8 cellular contexts compared by ENCODE assay signal in the genomic region with DNA sequence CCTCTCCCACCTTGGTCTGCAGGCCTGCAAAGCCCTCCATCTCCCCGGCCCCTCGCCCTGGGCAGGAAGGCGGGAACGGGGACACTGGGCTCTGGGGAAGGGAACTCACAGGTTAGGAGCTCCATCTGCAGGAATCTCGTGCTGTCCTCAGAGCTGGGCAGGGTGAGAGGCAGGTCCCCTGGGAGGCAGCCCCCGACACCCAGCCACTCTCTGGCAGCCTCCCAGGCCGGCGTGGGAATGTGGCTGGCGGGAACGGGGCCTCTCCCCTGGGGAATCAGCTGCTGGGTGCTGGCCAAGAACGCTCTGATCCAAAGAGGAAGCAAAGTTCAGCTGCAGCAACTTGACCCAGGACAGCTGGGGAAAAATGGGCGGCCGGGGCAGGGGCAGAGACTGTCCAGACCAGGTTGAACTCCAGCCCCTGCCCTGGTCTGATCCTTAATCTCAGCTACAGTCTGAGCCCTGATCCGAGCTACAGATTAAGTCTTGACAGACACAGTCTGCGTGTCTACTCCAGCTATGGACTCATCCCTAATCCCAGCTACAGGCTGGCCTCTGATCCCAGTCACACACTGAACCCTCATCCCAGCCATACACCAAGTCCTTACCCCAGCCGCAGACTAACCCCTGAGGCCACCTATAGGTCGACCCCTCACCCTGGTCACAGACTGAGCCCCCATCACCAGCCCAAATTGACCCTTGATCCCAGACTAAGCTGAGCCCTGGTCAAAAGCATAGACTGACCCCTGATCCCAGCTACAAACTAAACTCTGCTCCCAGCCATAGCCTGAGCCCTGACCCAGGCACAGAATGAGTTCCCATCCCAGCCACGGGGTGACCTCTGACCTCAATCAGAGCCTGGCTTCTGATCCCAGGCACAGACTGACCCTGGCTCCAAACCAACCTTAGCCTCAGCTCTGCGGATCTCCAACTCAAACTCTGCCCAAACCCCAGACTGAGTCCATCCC. TPM values are rescaled to one million over a fixed set of nuclear protein-coding genes. Genes with fewer than 3 reads are reported as not detected.
DNase-seq lines count a peak whose midpoint lies in the region; ATAC-seq and TF ChIP-seq lines count a peak whose summit lies in the region.

No MANE protein-coding gene starts in this region.

- CTCF ChIA-PET in HEK293 (lab: Yijun Ruan, JAX), result interaction anchor here (0.6 to 9.3 kb wide), 15 partner anchors 8 to 192 kb away, joined by 3 to 360 read pairs (median 4); no protein-coding TSS in a partner anchor

- ATAC-seq in thoracic aorta (ENCODE audit: insufficient number of reproducible peaks, low FRiP score, low read depth), result peak; percentile 33
- ATAC-seq in HG03442 (IDR thresholded peaks at IDR 0.05; ENCODE audit: unreplicated experiment), result no peak
- no peak for ATAC-seq in HG03565 (IDR thresholded peaks at IDR 0.05; ENCODE audit: unreplicated experiment)

- H3K4me3 ChIP-seq in HEK293 (ENCODE audit: low read depth, low read length) (no peak overlapping the region), thoracic aorta (peak overlapping the region; percentile 20)

- H3K9me3 ChIP-seq in HEK293 (ENCODE audit: control insufficient read depth, insufficient read depth, low read depth, low read length) (no peaks in the 10 kb centered on the region), thoracic aorta (no peaks in the 10 kb centered on the region)

- H3K36me3 ChIP-seq in HEK293 (ENCODE audit: control insufficient read depth in 2 of 2, insufficient read depth in 1 of 2, low read length in 2 of 2) (no peaks in the 10 kb centered on the region), thoracic aorta (no peaks in the 10 kb centered on the region)

- H3K27ac ChIP-seq in HEK293 (ENCODE audit: extremely low read depth, low read depth, low read length) (no peak overlapping the region), thoracic aorta (peak overlapping the region; percentile 44 to 48)

- TF ChIP-seq CTCF in HEK293 (tag by site-specific recombination; IDR thresholded peaks at IDR 0.05) (no peak), thoracic aorta (IDR thresholded peaks at IDR 0.05) (no peak)

- POLR2A ChIA-PET in HEK293 (lab: Yijun Ruan, JAX), result interaction anchor here (1.0 to 2.5 kb wide), 5 partner anchors 79 to 140 kb away, joined by 3 to 7 read pairs (median 4); partner anchors contain the start of gene NOTCH1

- no peaks in the 10 kb centered on the region for H3K27me3 ChIP-seq in thoracic aorta (replicated peaks; ENCODE audit: insufficient read depth)

- H3K4me1 ChIP-seq in HEK293 (ENCODE audit: control insufficient read depth, insufficient read depth, low read length), result no peaks in the 10 kb centered on the region; the same call in 1 of the 2 replicates
- H3K4me1 ChIP-seq in thoracic aorta (ENCODE audit: control insufficient read depth in 1 of 2, low read depth in 2 of 2), result peaks cover 19 to 33% of the 10 kb centered on the region in 2 donors

- DNase-seq in AG08395 (ENCODE audit: low spot score) (peak; percentile 67), amygdala (lab: John Stamatoyannopoulos, UW) (peak in 30 of 56 donors; percentile 13 to 70 (median 36)), iPS-NIHi7 (ENCODE audit: extremely low spot score) (peak; percentile 79), thoracic aorta (ENCODE audit: low spot score) (peak; percentile 35)
- no peak for DNase-seq in activated CD4-positive, alpha-beta T cell treated with anti-CD3 and anti-CD28 coated beads, Interleukin-2, amount 50 U/mL, for 4 hours

TF ChIP-seq in HEK293, 187 proteins besides CTCF, POLR2A, EP300 and RAD21 (continues in another document):
- peak; percentile 67 for TF ChIP-seq GLIS1 (tag by site-specific recombination; IDR thresholded peaks at IDR 0.05)
- TF ChIP-seq ZNF704 (tag by site-specific recombination; IDR thresholded peaks at IDR 0.05), result no peak
- TF ChIP-seq ZNF121 (tag by site-specific recombination; IDR thresholded peaks at IDR 0.05), result no peak
- no peak for TF ChIP-seq ZNF548 (tag by site-specific recombination; IDR thresholded peaks at IDR 0.05)
- no peak for TF ChIP-seq ZNF26 (tag by site-specific recombination; IDR thresholded peaks at IDR 0.05)
- peak; percentile 76 for TF ChIP-seq EGR2 (tag by site-specific recombination; IDR thresholded peaks at IDR 0.05; ENCODE audit: low read depth)
- no peak for TF ChIP-seq ZNF19 (tag by site-specific recombination; IDR thresholded peaks at IDR 0.05; ENCODE audit: low read depth)
- no peak for TF ChIP-seq HOXD13 (CRISPR knock-in tag; IDR thresholded peaks at IDR 0.05; ENCODE audit: borderline replicate concordance)
- TF ChIP-seq ZNF701 (tag by site-specific recombination; IDR thresholded peaks at IDR 0.05), result no peak
- TF ChIP-seq PATZ1 (tag by site-specific recombination; IDR thresholded peaks at IDR 0.05), result peak; percentile 73
- no peak for TF ChIP-seq ZNF660 (tag by site-specific recombination; IDR thresholded peaks at IDR 0.05)
- TF ChIP-seq BCL11B (tag by site-specific recombination; IDR thresholded peaks at IDR 0.05; ENCODE audit: low read depth), result peak; percentile 46; the same call in 1 of the 2 replicates
- peak; percentile 59 for TF ChIP-seq ZIC2 (tag by site-specific recombination; IDR thresholded peaks at IDR 0.05)
- TF ChIP-seq OVOL3 (tag by site-specific recombination; IDR thresholded peaks at IDR 0.05), result no peak
- TF ChIP-seq ZBTB17 (tag by site-specific recombination; IDR thresholded peaks at IDR 0.05), result 0 out of 2 replicates have a peak, but pooled peaks have one; percentile 22
- TF ChIP-seq BCL11A (tag by site-specific recombination; IDR thresholded peaks at IDR 0.05; ENCODE audit: low read depth), result peak; percentile 68; the same call in 1 of the 2 replicates
- TF ChIP-seq ZBTB8A (tag by site-specific recombination; IDR thresholded peaks at IDR 0.05), result peak; percentile 29; the same call in 1 of the 2 replicates
- no peak for TF ChIP-seq ZNF501 (tag by site-specific recombination; IDR thresholded peaks at IDR 0.05)
- TF ChIP-seq ZNF423 (tag by site-specific recombination; IDR thresholded peaks at IDR 0.05), result peak; percentile 70
- TF ChIP-seq ZNF202 (tag by site-specific recombination; IDR thresholded peaks at IDR 0.05; ENCODE audit: borderline replicate concordance), result no peak

RNA-seq across cellular contexts. Expression of gene EGFL7, which starts 37.3 kb away (rescaled TPM):
- total RNA-seq in thoracic aorta, result 10 to 100 TPM; 42.0 to 56.5 TPM

Comparison
In these comparisons a context has a peak if more than half of its experiments do, and no peak if none do; other contexts are left out.
1. DNase-seq: peak in AG08395 (single experiment), amygdala (30 of 56), iPS-NIHi7 (single experiment) and thoracic aorta (single experiment); none in activated CD4-positive, alpha-beta T cell treated with anti-CD3 and anti-CD28 coated beads, Interleukin-2, amount 50 U/mL, for 4 hours (0 of 2).